8 cellular contexts compared by ENCODE assay signal in the genomic region with DNA sequence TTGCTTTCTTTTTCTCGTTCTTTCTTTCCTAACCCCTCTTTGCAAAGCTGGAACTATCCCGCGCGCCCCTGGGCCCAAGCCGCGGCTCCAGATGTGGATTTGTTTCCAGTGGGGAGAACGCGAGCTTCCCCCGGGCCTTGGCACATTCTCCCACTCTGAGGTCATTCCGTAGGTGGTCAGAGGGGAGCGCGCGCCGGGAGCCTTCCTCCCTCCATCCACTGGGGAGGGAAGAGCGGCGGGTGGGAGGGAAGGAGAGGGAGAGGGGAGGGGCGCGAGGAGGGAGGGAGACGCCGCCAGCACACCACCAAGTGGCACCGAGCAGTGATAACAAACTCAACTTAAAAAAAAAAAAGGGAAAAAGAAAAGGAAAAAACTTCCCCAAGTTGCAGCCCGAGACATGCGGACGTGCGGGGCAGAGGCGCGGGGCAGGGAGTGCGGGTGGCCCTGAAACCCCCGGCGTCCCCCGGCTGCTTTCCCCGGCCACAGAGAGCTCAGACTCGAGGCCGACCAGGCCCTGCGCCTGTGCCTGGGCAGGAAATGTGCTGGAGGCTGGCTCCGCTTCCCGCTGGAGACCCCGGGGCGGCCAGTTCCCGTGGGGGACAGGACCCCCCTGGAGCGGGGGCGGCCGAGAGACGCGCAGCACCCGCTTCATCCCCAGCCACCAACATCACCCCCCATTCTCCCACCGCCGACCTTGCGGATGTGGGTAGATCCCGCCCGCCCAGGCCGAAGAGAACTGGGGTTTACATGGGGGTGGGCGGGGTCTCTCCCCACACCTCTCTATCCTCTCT. TPM values are rescaled to one million over a fixed set of nuclear protein-coding genes. Genes with fewer than 3 reads are reported as not detected.
DNase-seq lines count a peak whose midpoint lies in the region; ATAC-seq and TF ChIP-seq lines count a peak whose summit lies in the region.

No MANE protein-coding gene starts in this region.

- H3K4me1 ChIP-seq in hepatocyte (ENCODE audit: insufficient read depth): peaks cover 21% of the 10 kb centered on the region

- H3K4me1 Mint-ChIP-seq in CD14-positive monocyte: peaks cover 26% of the 10 kb centered on the region

- peak overlapping the region; percentile 94 for H3K4me2 ChIP-seq in hepatocyte

- H3K27ac ChIP-seq in hepatocyte: peak overlapping the region; percentile 99

- no peaks in the 10 kb centered on the region for H3K9me3 ChIP-seq in hepatocyte (ENCODE audit: low read depth)

- H3K27me3 ChIP-seq in hepatocyte: no peaks in the 10 kb centered on the region

- WGBS in hepatocyte (ENCODE audit: low lambda C conversion rate, missing lambda C conversion rate): 3% methylated on average over 36 of the region's 53 CpGs

- H3K27ac Mint-ChIP-seq in CD14-positive monocyte: peak overlapping the region; percentile 82 to 93 (median 92)

- H3K4me3 ChIP-seq in astrocyte of the spinal cord (ENCODE audit: low read depth, low read length) (peak overlapping the region; percentile 80), hepatocyte (peak overlapping the region; percentile 94)

- peak overlapping the region; percentile 92 to 94 for H3K4me3 Mint-ChIP-seq in CD14-positive monocyte

- no peak overlapping the region for H2AFZ ChIP-seq in hepatocyte

- H3K9me3 Mint-ChIP-seq in CD14-positive monocyte: peaks cover 0 to 1% (median 0%) of the 10 kb centered on the region in 7 donors

- intact Hi-C loops in CD14-positive monocyte (cut with micrococcal nuclease) (loop anchor here (2.0 to 10.0 kb wide), 6 partner anchors 32 to 452 kb away; a partner anchor contains a TSS), posterior cingulate gyrus (cut with DNase I) (loop anchor here (1.0 to 5.0 kb wide), 4 partner anchors 34 to 435 kb away; no protein-coding TSS in a partner anchor)

- peaks cover 14% of the 10 kb centered on the region for H3K79me2 ChIP-seq in hepatocyte

- in situ Hi-C loops in astrocyte of the spinal cord (cut with HindIII; ENCODE audit: low sequenced_read_pairs): no loop called here

- H4K20me1 ChIP-seq in hepatocyte (ENCODE audit: insufficient read depth, poor library complexity, severe bottlenecking): no peaks in the 10 kb centered on the region

- DNase-seq in CD14-positive monocyte (ENCODE audit: low spot score): no peak
- peak; percentile 89 for DNase-seq in HCEC 1CT
- peak; percentile 48 for DNase-seq in RPMI8226
- DNase-seq in astrocyte of the spinal cord (ENCODE audit: low read depth, low spot score): peak; percentile 94
- peak; percentile 94 for DNase-seq in hepatocyte (ENCODE audit: low spot score)
- peak; percentile 49 to 95 (median 65) for DNase-seq in posterior cingulate gyrus

- ATAC-seq in GM19035 (IDR thresholded peaks at IDR 0.05; ENCODE audit: unreplicated experiment) (no peak), GM18868 (IDR thresholded peaks at IDR 0.05; ENCODE audit: unreplicated experiment) (no peak)

- H3K27me3 Mint-ChIP-seq in CD14-positive monocyte (ENCODE audit: low read depth in 3 of 3): peaks cover 9 to 22% (median 15%) of the 10 kb centered on the region in 3 donors

- no peaks in the 10 kb centered on the region for H3K36me3 ChIP-seq in hepatocyte (replicated peaks; ENCODE audit: insufficient read depth, low read depth)

- TF ChIP-seq CTCF in CD14-positive monocyte (IDR thresholded peaks at IDR 0.05) (no peak), astrocyte of the spinal cord (IDR thresholded peaks at IDR 0.05; ENCODE audit: low read depth, low read length) (no peak), hepatocyte (IDR thresholded peaks at IDR 0.05; ENCODE audit: poor library complexity) (no peak)

- H3K9me2 ChIP-seq in hepatocyte (replicated peaks; ENCODE audit: insufficient read depth): no peaks in the 10 kb centered on the region

- H3K36me3 Mint-ChIP-seq in CD14-positive monocyte: no peaks in the 10 kb centered on the region

RNA-seq across cellular contexts. Expression of a gene that starts 3.1 kb away (rescaled TPM):
- polyA plus RNA-seq in CD14-positive monocyte (under 1 TPM; 0.36 to 0.79 TPM), hepatocyte (39.7 and 46.5 TPM in 2 replicates)
- total RNA-seq in hepatocyte: 34.5 and 38.0 TPM in 2 replicates

Comparison
In these comparisons a context has a peak if more than half of its experiments do, and no peak if none do; other contexts are left out.
1. RNA of a gene that starts 3.1 kb away (polyA plus RNA-seq): 39.7 to 46.5 TPM in hepatocyte; 0.36 to 0.79 TPM in CD14-positive monocyte; every median in the first group is over 10 times any median in the second.